In genomic region chr2:73069855-73070650, GRCh38 we compare ENCODE assay signal across 8 cellular contexts.
DNase-seq lines count a peak whose midpoint lies in the region; ATAC-seq and TF ChIP-seq lines count a peak whose summit lies in the region.

No MANE protein-coding gene starts in this region.

- H3K4me1 ChIP-seq in NT2/D1 (ENCODE audit: insufficient read depth, insufficient read length) (peaks cover 3% of the 10 kb centered on the region), duodenal mucosa (ENCODE audit: control insufficient read depth in 1 of 2, insufficient read depth in 2 of 2, low read length in 2 of 2) (peaks cover 16 to 24% of the 10 kb centered on the region in 2 donors)

- H3K27ac ChIP-seq in duodenal mucosa (ENCODE audit: low read depth, low read length) = no peak overlapping the region

- H3K36me3 ChIP-seq in NT2/D1 (ENCODE audit: insufficient read depth, insufficient read length, low read length) (peaks cover 33% of the 10 kb centered on the region), duodenal mucosa (ENCODE audit: control insufficient read depth in 1 of 2, insufficient read depth in 2 of 2, low read length in 2 of 2) (no peaks in the 10 kb centered on the region)

- peak overlapping the region; percentile 84 to 91 (median 87) for H3K4me3 Mint-ChIP-seq in nephron

- DNase-seq in NT2/D1 (ENCODE audit: low read depth, low spot score) = no peak

- H3K27me3 ChIP-seq in NT2/D1 (ENCODE audit: insufficient read depth, insufficient read length) (peaks cover 2% of the 10 kb centered on the region), duodenal mucosa (ENCODE audit: control insufficient read depth in 1 of 2, insufficient read depth in 2 of 2, low read length in 2 of 2) (no peaks in the 10 kb centered on the region)

- peak overlapping the region; percentile 27 to 85 (median 76) for H3K27ac Mint-ChIP-seq in nephron

- H3K9me3 ChIP-seq in NT2/D1 (ENCODE audit: insufficient read depth, low read length) (no peaks in the 10 kb centered on the region), duodenal mucosa (ENCODE audit: control insufficient read depth in 1 of 2, low read length in 2 of 2) (no peaks in the 10 kb centered on the region)

- ATAC-seq in HG03095 (IDR thresholded peaks at IDR 0.05; ENCODE audit: unreplicated experiment) = no peak
- no peak for ATAC-seq in GM19395 (IDR thresholded peaks at IDR 0.05; ENCODE audit: unreplicated experiment)
- no peak for ATAC-seq in HG02973 (IDR thresholded peaks at IDR 0.05; ENCODE audit: unreplicated experiment)
- no peak for ATAC-seq in GM21619 (IDR thresholded peaks at IDR 0.05; ENCODE audit: unreplicated experiment)

- H3K36me3 Mint-ChIP-seq in nephron (ENCODE audit: low read depth) = peaks cover 8% of the 10 kb centered on the region

- H3K4me3 ChIP-seq in GM08714 (ENCODE audit: low read length) (peak overlapping the region; percentile 76), NT2/D1 (ENCODE audit: insufficient read length, low read depth) (peak overlapping the region; percentile 93), duodenal mucosa (ENCODE audit: low read depth in 1 of 2, low read length in 2 of 2) (peak overlapping the region; percentile 85 to 90)

- peaks cover 9% of the 10 kb centered on the region for H3K27me3 Mint-ChIP-seq in nephron (ENCODE audit: low read depth)

- H3K4me1 Mint-ChIP-seq in nephron = peaks cover 28% of the 10 kb centered on the region

- H3K9ac ChIP-seq in NT2/D1 (ENCODE audit: insufficient read length, low read depth) = peak overlapping the region; percentile 92
- peak overlapping the region; percentile 70 to 84 for H3K9ac ChIP-seq in duodenal mucosa (ENCODE audit: low read depth in 1 of 2, low read length in 2 of 2)

- no peak for TF ChIP-seq CTCF in nephron (IDR thresholded peaks at IDR 0.05; ENCODE audit: unreplicated experiment in 3 of 3)

- H3K9me3 Mint-ChIP-seq in nephron = no peaks in the 10 kb centered on the region
